Comparison of ENCODE assay signal across 21 cellular contexts in the genomic region with DNA sequence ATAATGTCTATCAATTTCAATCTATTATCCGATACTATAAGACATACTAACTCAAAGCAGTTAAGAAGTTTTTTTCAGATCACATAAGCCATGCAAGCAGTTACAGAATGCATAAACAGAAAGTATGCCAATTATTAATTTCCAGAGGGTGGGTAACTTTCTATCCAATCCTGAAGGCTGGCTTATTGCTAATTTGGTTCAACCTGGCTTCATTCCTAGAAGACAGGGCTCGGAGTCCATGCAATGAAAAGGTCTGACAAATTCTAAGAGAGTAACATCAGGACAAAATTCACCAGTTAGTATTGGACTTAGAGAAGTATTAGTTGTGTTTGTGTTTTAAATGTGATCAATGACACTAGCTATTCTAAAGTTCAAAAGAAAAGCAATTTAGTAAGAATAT.
"Had no signal": no experiment of that assay in that cellular context is flagged by ENCODE, and none has a peak within 500 bp of the region (broad histone marks: within the 10 kb centered on the region; RNA-seq: fewer than 3 reads in every experiment).

No MANE protein-coding gene starts in this region.

- H3K36me3 ChIP-seq: gastrocnemius medialis, transverse colon had no signal

- H3K27me3 ChIP-seq: body of pancreas, gastrocnemius medialis, transverse colon had no signal

- DNase-seq: activated CD4-positive, alpha-beta memory T cell treated with anti-CD3 and anti-CD28 coated beads, Interleukin-2, amount 10 ng/mL, durations not matched to agents 7 days and 5 days; activated CD4-positive, alpha-beta T cell treated with anti-CD3 and anti-CD28 coated beads, Interleukin-2, amount 10 ng/mL, durations not matched to agents 24 days and 14 days; activated CD8-positive, alpha-beta memory T cell treated with anti-CD3 and anti-CD28 coated beads, Interleukin-2, amount 10 ng/mL, durations not matched to agents 7 days and 5 days; activated gamma-delta T cell; activated naive CD4-positive, alpha-beta T cell treated with anti-CD3 and anti-CD28 coated beads, Interleukin-2, amount 50 U/mL, for 16 hours; activated naive CD8-positive, alpha-beta T cell treated with anti-CD3 and anti-CD28 coated beads, Interleukin-2, amount 50 U/mL, for 24 hours; body of pancreas; caudate nucleus; effector memory CD4-positive, alpha-beta T cell; gastrocnemius medialis; head of caudate nucleus; hypothalamus; naive B cell; nucleus accumbens; posterior cingulate gyrus; stimulated activated CD4-positive, alpha-beta T cell treated with anti-CD3 and anti-CD28 coated beads, Interleukin-4, amount 100 ng/mL, for 24 hours; stimulated activated naive CD8-positive, alpha-beta T cell treated with anti-CD3 and anti-CD28 coated beads, Interleukin-15, Interleukin-2, amounts not matched to agents 100 U/mL and 50 U/mL, for 24 hours; T-cell; transverse colon had no signal

- H3K27ac ChIP-seq: body of pancreas, gastrocnemius medialis, VCaP had no signal

- H3K4me3 ChIP-seq: body of pancreas, gastrocnemius medialis, lung, transverse colon had no signal

- H3K9me3 ChIP-seq: body of pancreas, gastrocnemius medialis, transverse colon had no signal
